9 cellular contexts compared by ENCODE assay signal in the genomic region with DNA sequence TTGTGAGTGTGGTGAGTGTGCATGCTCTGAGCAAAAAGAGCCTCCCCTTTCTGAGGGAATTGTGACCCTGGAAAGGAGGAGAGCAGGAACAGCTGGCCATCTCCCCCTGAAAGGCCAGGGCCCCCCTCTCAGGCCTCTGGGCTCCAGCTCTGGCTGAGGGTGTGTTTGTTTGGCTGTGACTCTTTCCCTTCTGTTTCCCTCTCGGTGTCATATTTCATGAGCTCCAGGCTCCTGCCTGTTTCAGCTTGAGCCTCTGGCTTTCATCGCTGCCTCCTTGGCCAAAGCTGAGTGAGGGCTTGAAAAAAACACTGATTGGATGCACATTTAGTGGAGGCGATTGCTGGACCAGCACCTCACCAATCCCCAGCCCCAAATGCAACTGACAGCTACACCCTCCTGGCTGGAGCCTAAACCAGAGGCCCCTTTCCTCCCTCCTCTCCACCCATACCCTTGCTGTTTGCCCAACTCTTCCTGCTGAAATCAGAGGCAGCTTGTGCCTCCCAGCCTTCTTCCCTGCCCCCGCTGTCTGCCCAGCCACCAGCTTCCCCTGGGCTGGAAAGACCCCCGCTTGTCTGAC.
A peak's percentile ranks its signal among the peaks of the same experiment; 100 is the strongest.
DNase-seq lines count a peak whose midpoint lies in the region; ATAC-seq and TF ChIP-seq lines count a peak whose summit lies in the region.
"Had no signal": no experiment of that assay in that cellular context is flagged by ENCODE, and none has a peak within 500 bp of the region (broad histone marks: within the 10 kb centered on the region; RNA-seq: fewer than 3 reads in every experiment).

No MANE protein-coding gene starts in this region.

- no peak overlapping the region for H2AFZ ChIP-seq in GM23248

- H3K9me2 ChIP-seq in GM23248 (ENCODE audit: insufficient read depth): no peaks in the 10 kb centered on the region

- peak overlapping the region; percentile 65 for H3K4me2 ChIP-seq in GM23248 (ENCODE audit: unreplicated experiment)

- no peak for TF ChIP-seq POLR2A in lower leg skin (IDR thresholded peaks at IDR 0.05)

- peaks cover 76% of the 10 kb centered on the region for H3K4me1 ChIP-seq in GM23248 (ENCODE audit: insufficient read depth)

- no peak for TF ChIP-seq CTCF in lower leg skin (IDR thresholded peaks at IDR 0.05)

- no peak for ATAC-seq in HG02870 (IDR thresholded peaks at IDR 0.05; ENCODE audit: unreplicated experiment)

- peak; percentile 91 for DNase-seq in GM23248
- DNase-seq in NCI-H526 (lab: John Stamatoyannopoulos, UW): peak; percentile 89 to 92
- DNase-seq in dermis microvascular lymphatic vessel endothelial cell (ENCODE audit: low read depth in 2 of 2): peak; percentile 46 to 91
- peak; percentile 80 to 92 for DNase-seq in lower leg skin (ENCODE audit: low spot score in 2 of 2)
- peak; percentile 78 for DNase-seq in ureter (ENCODE audit: low spot score)
- DNase-seq in stimulated activated CD4-positive, alpha-beta T cell treated with anti-CD3 and anti-CD28 coated beads, Interleukin-12 subunit alpha, Interleukin-12 subunit beta, amount 100 ng/mL, for 4 hours: no peak
- no peak for DNase-seq in activated CD4-positive, alpha-beta T cell treated with anti-CD3 and anti-CD28 coated beads, Interleukin-2, amount 50 U/mL, for 48 hours

- H3K4me3 ChIP-seq in GM23248: peak overlapping the region; percentile 43
- no peak overlapping the region for H3K4me3 ChIP-seq in lower leg skin (ENCODE audit: low read depth, poor library complexity, severe bottlenecking)

- H3K9ac ChIP-seq in GM23248: peak overlapping the region; percentile 43

- peaks cover 12% of the 10 kb centered on the region for H3K36me3 ChIP-seq in GM23248 (ENCODE audit: low read depth)
- H3K36me3 ChIP-seq: neutrophil had no signal

- in situ Hi-C loops in GM23248 (cut with MboI): no loop called here

- H3K27ac ChIP-seq in GM23248: peak overlapping the region; percentile 67
- H3K27ac ChIP-seq: neutrophil had no signal

- H3K9me3 ChIP-seq in GM23248 (ENCODE audit: low read depth): no peaks in the 10 kb centered on the region
- H3K9me3 ChIP-seq: neutrophil had no signal

- peaks cover 99% of the 10 kb centered on the region for H3K79me2 ChIP-seq in GM23248 (ENCODE audit: insufficient read depth)

- intact Hi-C loops in lower leg skin (cut with DNase I; ENCODE audit: low total_unique reads): no loop called here

- 7 to 9% methylated on average over 5 of the region's 5 CpGs for WGBS in GM23248 (ENCODE audit: low coverage in 1 of 2, low lambda C conversion rate in 2 of 2, missing lambda C conversion rate in 2 of 2), 2 experiments
- WGBS in lower leg skin, 2 donors: 16 to 20% methylated on average over 5 of the region's 5 CpGs

- peaks cover 21% of the 10 kb centered on the region; the same call in 1 of the 2 replicates for H4K20me1 ChIP-seq in GM23248 (ENCODE audit: insufficient read depth)

- H3K27me3 ChIP-seq in GM23248 (replicated peaks; ENCODE audit: insufficient read depth): no peaks in the 10 kb centered on the region

- peaks cover 85% of the 10 kb centered on the region for H3F3A ChIP-seq in GM23248 (ENCODE audit: insufficient read depth)

Comparison
In these comparisons a context has a peak if more than half of its experiments do, and no peak if none do; other contexts are left out.
1. DNase-seq: peak in GM23248 (single experiment), NCI-H526 (2 of 2), dermis microvascular lymphatic vessel endothelial cell (2 of 2), lower leg skin (2 of 2) and ureter (single experiment); none in stimulated activated CD4-positive, alpha-beta T cell treated with anti-CD3 and anti-CD28 coated beads, Interleukin-12 subunit alpha, Interleukin-12 subunit beta, amount 100 ng/mL, for 4 hours (single experiment) and activated CD4-positive, alpha-beta T cell treated with anti-CD3 and anti-CD28 coated beads, Interleukin-2, amount 50 U/mL, for 48 hours (0 of 2).